ENCODE assay signal across 29 cellular contexts in genomic region chr2:15832310-15832709, GRCh38.
"Had no signal": no experiment of that assay in that cellular context is flagged by ENCODE, and none has a peak within 500 bp of the region (broad histone marks: within the 10 kb centered on the region; RNA-seq: fewer than 3 reads in every experiment).

No MANE protein-coding gene starts in this region.

- H3K4me3 ChIP-seq: pancreas, psoas muscle, right lobe of liver, sigmoid colon, suprapubic skin, testis, tibial artery, transverse colon, upper lobe of right lung, uterus had no signal

- H3K27ac ChIP-seq: neutrophil, pancreas, psoas muscle, right lobe of liver, sigmoid colon, suprapubic skin, testis, tibial artery, transverse colon, upper lobe of right lung, uterus had no signal

- H3K36me3 Mint-ChIP-seq: naive thymus-derived CD4-positive, alpha-beta T cell; natural killer cell; stimulated activated memory B cell treated with anti-CD40 and anti-IgM and Interleukin-4, amounts not matched to agents 10 μg/mL and 1 μg/mL and 100 μg/mL, for 72 hours; type B pancreatic cell had no signal

- ATAC-seq: naive thymus-derived CD4-positive, alpha-beta T cell; natural killer cell; pancreas; psoas muscle; right cardiac atrium; right lobe of liver; stimulated activated memory B cell treated with anti-CD40 and anti-IgM and Interleukin-4, amounts not matched to agents 10 μg/mL and 1 μg/mL and 100 μg/mL, for 72 hours; stimulated activated naive CD8-positive, alpha-beta T cell treated with anti-CD3 and anti-CD28 coated beads, Interleukin-15, amount 100 ng/mL, for 72 hours; stimulated activated naive CD8-positive, alpha-beta T cell treated with anti-CD3 and anti-CD28 coated beads, Interleukin-15, Interleukin-2, amounts not matched to agents 100 U/mL and 50 U/mL, for 24 hours; upper lobe of right lung had no signal

- H3K9me3 ChIP-seq: neutrophil, pancreas, psoas muscle, right lobe of liver, suprapubic skin, testis, tibial artery, transverse colon, upper lobe of right lung, uterus had no signal

- H3K27me3 Mint-ChIP-seq: stimulated activated memory B cell treated with anti-CD40 and anti-IgM and Interleukin-4, amounts not matched to agents 10 μg/mL and 1 μg/mL and 100 μg/mL, for 72 hours; stimulated activated naive CD8-positive, alpha-beta T cell treated with anti-CD3 and anti-CD28 coated beads, Interleukin-15, amount 100 ng/mL, for 72 hours; type B pancreatic cell had no signal

- H3K36me3 ChIP-seq: neutrophil, pancreas, right lobe of liver, sigmoid colon, suprapubic skin, tibial artery, transverse colon, upper lobe of right lung, uterus had no signal

- DNase-seq: naive thymus-derived CD4-positive, alpha-beta T cell; natural killer cell; nucleus accumbens; pancreas; psoas muscle; right lobe of liver; sigmoid colon; small intestine; stimulated activated CD4-positive, alpha-beta T cell treated with anti-CD3 and anti-CD28 coated beads, Interleukin-12 subunit alpha, Interleukin-12 subunit beta, amount 100 ng/mL, for 4 hours; stimulated activated CD4-positive, alpha-beta T cell treated with anti-CD3 and anti-CD28 coated beads, Interleukin-1b, Interleukin-23, amount 100 ng/mL, for 48 hours; stimulated activated CD4-positive, alpha-beta T cell treated with anti-CD3 and anti-CD28 coated beads, Interleukin-4, amount 100 ng/mL, for 1 hour; stimulated activated CD4-positive, alpha-beta T cell treated with anti-CD3 and anti-CD28 coated beads, Interleukin-4, amount 100 ng/mL, for 4 hours; stimulated activated CD8-positive, alpha-beta memory T cell treated with anti-CD3 and anti-CD28 coated beads, Interleukin-4, amount 100 ng/mL, for 48 hours; stimulated activated naive CD4-positive, alpha-beta T cell; stimulated activated naive CD8-positive, alpha-beta T cell treated with anti-CD3 and anti-CD28 coated beads, Interleukin-15, amount 100 ng/mL, for 72 hours; stimulated activated naive CD8-positive, alpha-beta T cell treated with anti-CD3 and anti-CD28 coated beads, Interleukin-15, Interleukin-2, amounts not matched to agents 100 U/mL and 50 U/mL, for 24 hours; substantia nigra; testis; tibial artery; transverse colon; upper lobe of right lung; uterus had no signal

- H3K27ac Mint-ChIP-seq: naive thymus-derived CD4-positive, alpha-beta T cell; natural killer cell; nephron; progenitor cell of endocrine pancreas; stimulated activated memory B cell treated with anti-CD40 and anti-IgM and Interleukin-4, amounts not matched to agents 10 μg/mL and 1 μg/mL and 100 μg/mL, for 72 hours; stimulated activated naive CD8-positive, alpha-beta T cell treated with anti-CD3 and anti-CD28 coated beads, Interleukin-15, amount 100 ng/mL, for 72 hours; type B pancreatic cell had no signal

- H3K4me1 ChIP-seq: pancreas, psoas muscle, right lobe of liver, sigmoid colon, suprapubic skin, testis, tibial artery, transverse colon, upper lobe of right lung, uterus had no signal

- H3K4me3 Mint-ChIP-seq: naive thymus-derived CD4-positive, alpha-beta T cell; natural killer cell; nephron; stimulated activated memory B cell treated with anti-CD40 and anti-IgM and Interleukin-4, amounts not matched to agents 10 μg/mL and 1 μg/mL and 100 μg/mL, for 72 hours; stimulated activated naive CD8-positive, alpha-beta T cell treated with anti-CD3 and anti-CD28 coated beads, Interleukin-15, amount 100 ng/mL, for 72 hours; type B pancreatic cell had no signal

- H3K9me3 Mint-ChIP-seq: natural killer cell; stimulated activated memory B cell treated with anti-CD40 and anti-IgM and Interleukin-4, amounts not matched to agents 10 μg/mL and 1 μg/mL and 100 μg/mL, for 72 hours; stimulated activated naive CD8-positive, alpha-beta T cell treated with anti-CD3 and anti-CD28 coated beads, Interleukin-15, amount 100 ng/mL, for 72 hours had no signal

- H3K27me3 ChIP-seq: neutrophil, pancreas, right lobe of liver, sigmoid colon, suprapubic skin, testis, tibial artery, transverse colon, upper lobe of right lung, uterus had no signal

- H3K4me1 Mint-ChIP-seq: naive thymus-derived CD4-positive, alpha-beta T cell; natural killer cell; nephron; stimulated activated memory B cell treated with anti-CD40 and anti-IgM and Interleukin-4, amounts not matched to agents 10 μg/mL and 1 μg/mL and 100 μg/mL, for 72 hours; stimulated activated naive CD8-positive, alpha-beta T cell treated with anti-CD3 and anti-CD28 coated beads, Interleukin-15, amount 100 ng/mL, for 72 hours had no signal
